1 cellular context compared by ENCODE assay signal in the genomic region with DNA sequence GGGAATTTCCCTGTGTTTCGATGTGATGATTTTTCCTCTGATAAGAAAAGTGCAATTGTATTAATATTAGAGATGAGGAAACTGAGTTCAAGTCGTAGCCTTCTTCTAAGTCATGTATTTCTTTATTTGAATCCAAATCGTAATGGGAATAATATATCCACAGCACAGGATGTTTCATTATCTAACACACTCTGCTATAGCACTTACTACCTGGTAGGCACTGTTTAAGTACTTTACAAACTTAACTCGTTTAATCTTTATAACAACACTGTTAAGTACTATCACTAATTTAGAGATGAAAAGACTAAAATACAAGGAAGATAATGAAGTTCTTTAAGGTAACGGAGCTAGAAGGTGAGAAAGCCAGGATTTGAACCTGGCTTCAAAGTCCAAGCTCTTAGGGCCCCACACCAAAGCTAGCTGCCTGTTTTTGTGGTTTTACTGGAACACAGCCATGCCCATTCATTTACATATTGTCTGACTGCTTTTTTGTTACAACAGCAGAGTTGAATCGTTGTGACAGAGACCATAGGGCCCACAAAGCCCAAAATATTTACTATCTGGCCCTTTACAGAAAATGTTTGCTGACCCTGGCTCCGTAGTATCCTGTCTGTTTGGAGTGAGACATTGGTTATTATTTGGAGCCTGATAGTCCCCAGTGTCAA.
TF ChIP-seq lines count a peak whose summit lies in the region.

No MANE protein-coding gene starts in this region.

TF ChIP-seq in HepG2, 621 proteins besides CTCF, POLR2A, EP300 and RAD21 (continued from another document and continues in another):
- TF ChIP-seq ZNF383 (CRISPR knock-in tag; IDR thresholded peaks at IDR 0.05; ENCODE audit: borderline replicate concordance) (no peak), ZFYVE20 (CRISPR knock-in tag; IDR thresholded peaks at IDR 0.05; ENCODE audit: borderline replicate concordance, low read depth) (no peak), SIX4 (CRISPR knock-in tag; IDR thresholded peaks at IDR 0.05) (no peak), EED (CRISPR knock-in tag; IDR thresholded peaks at IDR 0.05) (no peak), MXI1 (IDR thresholded peaks at IDR 0.05; ENCODE audit: borderline replicate concordance, low read depth, low read length) (no peak; the same call in 2 of the 3 replicates), ATF7-NPFF (CRISPR knock-in tag; IDR thresholded peaks at IDR 0.05; ENCODE audit: low read depth) (no peak), ZNF143 (CRISPR knock-in tag; IDR thresholded peaks at IDR 0.05) (no peak), SKI (IDR thresholded peaks at IDR 0.05; ENCODE audit: partially characterized antibody) (peak; percentile 29), ZNF34 (CRISPR knock-in tag; IDR thresholded peaks at IDR 0.05; ENCODE audit: borderline replicate concordance) (no peak), ZNF232 (CRISPR knock-in tag; IDR thresholded peaks at IDR 0.05; ENCODE audit: borderline replicate concordance) (no peak), ZNF569 (CRISPR knock-in tag; IDR thresholded peaks at IDR 0.05; ENCODE audit: borderline replicate concordance) (no peak), ASH2L (IDR thresholded peaks at IDR 0.05; ENCODE audit: insufficient read length, low read depth, low read length) (peak; percentile 71), MED1 (CRISPR knock-in tag; IDR thresholded peaks at IDR 0.05) (peak; percentile 91), ZNF234 (CRISPR knock-in tag; conservative IDR thresholded peaks at IDR 0.05) (no peak), ZNF260 (CRISPR knock-in tag; IDR thresholded peaks at IDR 0.05; ENCODE audit: borderline replicate concordance, low read depth) (no peak), ZNF556 (CRISPR knock-in tag; IDR thresholded peaks at IDR 0.05; ENCODE audit: borderline replicate concordance) (peak; percentile 48; the same call in 1 of the 2 replicates), ZNF747 (CRISPR knock-in tag; IDR thresholded peaks at IDR 0.05; ENCODE audit: borderline replicate concordance) (0 out of 2 replicates have a peak, but pooled peaks have one; percentile 45), SRF (IDR thresholded peaks at IDR 0.05; ENCODE audit: low read depth, low read length) (no peak), ZNF607 (CRISPR knock-in tag; IDR thresholded peaks at IDR 0.05; ENCODE audit: borderline replicate concordance) (no peak), ERF (CRISPR knock-in tag; IDR thresholded peaks at IDR 0.05) (peak; percentile 85), AKAP8 (CRISPR knock-in tag; IDR thresholded peaks at IDR 0.05) (no peak), ZNF619 (CRISPR knock-in tag; IDR thresholded peaks at IDR 0.05) (no peak), NFE2L1 (CRISPR knock-in tag; IDR thresholded peaks at IDR 0.05; ENCODE audit: borderline replicate concordance) (no peak), ELF4 (CRISPR knock-in tag; IDR thresholded peaks at IDR 0.05; ENCODE audit: borderline replicate concordance) (no peak), MZF1 (CRISPR knock-in tag; IDR thresholded peaks at IDR 0.05; ENCODE audit: borderline replicate concordance) (no peak), GTF3A (CRISPR knock-in tag; conservative IDR thresholded peaks at IDR 0.05) (0 out of 2 replicates have a peak, but pooled peaks have one; percentile 49), JUNB (CRISPR knock-in tag; IDR thresholded peaks at IDR 0.05; ENCODE audit: borderline replicate concordance) (no peak), CBX2 (IDR thresholded peaks at IDR 0.05; ENCODE audit: low read depth, low read length) (no peak), CBX2 (CRISPR knock-in tag; IDR thresholded peaks at IDR 0.05; ENCODE audit: low read depth) (no peak), ZNF570 (CRISPR knock-in tag; IDR thresholded peaks at IDR 0.05; ENCODE audit: borderline replicate concordance) (no peak), CBX5 (CRISPR knock-in tag; IDR thresholded peaks at IDR 0.05; ENCODE audit: borderline replicate concordance) (no peak), ZNF101 (CRISPR knock-in tag; IDR thresholded peaks at IDR 0.05; ENCODE audit: borderline replicate concordance, low read depth) (no peak), ZNF510 (CRISPR knock-in tag; IDR thresholded peaks at IDR 0.05; ENCODE audit: low read depth) (no peak), ZNF10 (CRISPR knock-in tag; IDR thresholded peaks at IDR 0.05; ENCODE audit: borderline replicate concordance, low read depth) (no peak), NFE2 (CRISPR knock-in tag; IDR thresholded peaks at IDR 0.05) (no peak), CHCHD3 (CRISPR knock-in tag; IDR thresholded peaks at IDR 0.05) (no peak), NFKB2 (CRISPR knock-in tag; IDR thresholded peaks at IDR 0.05; ENCODE audit: borderline replicate concordance) (no peak), FOSL2 (CRISPR knock-in tag; IDR thresholded peaks at IDR 0.05) (peak; percentile 47), HDAC6 (IDR thresholded peaks at IDR 0.05; ENCODE audit: low read depth, low read length) (no peak), PAWR (CRISPR knock-in tag; IDR thresholded peaks at IDR 0.05; ENCODE audit: borderline replicate concordance) (no peak), ARNT (IDR thresholded peaks at IDR 0.05) (no peak), FOXJ3 (CRISPR knock-in tag; IDR thresholded peaks at IDR 0.05; ENCODE audit: borderline replicate concordance) (no peak), KLF6 (CRISPR knock-in tag; IDR thresholded peaks at IDR 0.05) (no peak), KDM5A (IDR thresholded peaks at IDR 0.05; ENCODE audit: borderline replicate concordance, low read length) (no peak), FOXP1 (IDR thresholded peaks at IDR 0.05) (no peak), FOXP1 (CRISPR knock-in tag; IDR thresholded peaks at IDR 0.05) (peak; percentile 87), KLF9 (CRISPR knock-in tag; IDR thresholded peaks at IDR 0.05; ENCODE audit: low read depth) (no peak), SMYD3 (CRISPR knock-in tag; IDR thresholded peaks at IDR 0.05) (no peak), SETDB1 (CRISPR knock-in tag; IDR thresholded peaks at IDR 0.05; ENCODE audit: borderline replicate concordance) (no peak), SALL2 (CRISPR knock-in tag; IDR thresholded peaks at IDR 0.05) (no peak), LCORL (IDR thresholded peaks at IDR 0.05) (no peak), LCORL (CRISPR knock-in tag; IDR thresholded peaks at IDR 0.05) (peak; percentile 89)
- TF ChIP-seq, protein P1, sequence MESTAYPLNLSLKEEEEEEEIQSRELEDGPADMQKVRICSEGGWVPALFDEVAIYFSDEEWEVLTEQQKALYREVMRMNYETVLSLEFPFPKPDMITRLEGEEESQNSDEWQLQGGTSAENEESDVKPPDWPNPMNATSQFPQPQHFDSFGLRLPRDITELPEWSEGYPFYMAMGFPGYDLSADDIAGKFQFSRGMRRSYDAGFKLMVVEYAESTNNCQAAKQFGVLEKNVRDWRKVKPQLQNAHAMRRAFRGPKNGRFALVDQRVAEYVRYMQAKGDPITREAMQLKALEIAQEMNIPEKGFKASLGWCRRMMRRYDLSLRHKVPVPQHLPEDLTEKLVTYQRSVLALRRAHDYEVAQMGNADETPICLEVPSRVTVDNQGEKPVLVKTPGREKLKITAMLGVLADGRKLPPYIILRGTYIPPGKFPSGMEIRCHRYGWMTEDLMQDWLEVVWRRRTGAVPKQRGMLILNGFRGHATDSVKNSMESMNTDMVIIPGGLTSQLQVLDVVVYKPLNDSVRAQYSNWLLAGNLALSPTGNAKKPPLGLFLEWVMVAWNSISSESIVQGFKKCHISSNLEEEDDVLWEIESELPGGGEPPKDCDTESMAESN (CRISPR knock-in tag; conservative IDR thresholded peaks at IDR 0.05), result no peak
- TF ChIP-seq, protein P2, sequence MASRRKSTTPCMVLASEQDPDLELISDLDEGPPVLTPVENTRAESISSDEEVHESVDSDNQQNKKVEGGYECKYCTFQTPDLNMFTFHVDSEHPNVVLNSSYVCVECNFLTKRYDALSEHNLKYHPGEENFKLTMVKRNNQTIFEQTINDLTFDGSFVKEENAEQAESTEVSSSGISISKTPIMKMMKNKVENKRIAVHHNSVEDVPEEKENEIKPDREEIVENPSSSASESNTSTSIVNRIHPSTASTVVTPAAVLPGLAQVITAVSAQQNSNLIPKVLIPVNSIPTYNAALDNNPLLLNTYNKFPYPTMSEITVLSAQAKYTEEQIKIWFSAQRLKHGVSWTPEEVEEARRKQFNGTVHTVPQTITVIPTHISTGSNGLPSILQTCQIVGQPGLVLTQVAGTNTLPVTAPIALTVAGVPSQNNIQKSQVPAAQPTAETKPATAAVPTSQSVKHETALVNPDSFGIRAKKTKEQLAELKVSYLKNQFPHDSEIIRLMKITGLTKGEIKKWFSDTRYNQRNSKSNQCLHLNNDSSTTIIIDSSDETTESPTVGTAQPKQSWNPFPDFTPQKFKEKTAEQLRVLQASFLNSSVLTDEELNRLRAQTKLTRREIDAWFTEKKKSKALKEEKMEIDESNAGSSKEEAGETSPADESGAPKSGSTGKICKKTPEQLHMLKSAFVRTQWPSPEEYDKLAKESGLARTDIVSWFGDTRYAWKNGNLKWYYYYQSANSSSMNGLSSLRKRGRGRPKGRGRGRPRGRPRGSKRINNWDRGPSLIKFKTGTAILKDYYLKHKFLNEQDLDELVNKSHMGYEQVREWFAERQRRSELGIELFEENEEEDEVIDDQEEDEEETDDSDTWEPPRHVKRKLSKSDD (CRISPR knock-in tag; IDR thresholded peaks at IDR 0.05; ENCODE audit: low read depth), result no peak
- TF ChIP-seq, protein P3, sequence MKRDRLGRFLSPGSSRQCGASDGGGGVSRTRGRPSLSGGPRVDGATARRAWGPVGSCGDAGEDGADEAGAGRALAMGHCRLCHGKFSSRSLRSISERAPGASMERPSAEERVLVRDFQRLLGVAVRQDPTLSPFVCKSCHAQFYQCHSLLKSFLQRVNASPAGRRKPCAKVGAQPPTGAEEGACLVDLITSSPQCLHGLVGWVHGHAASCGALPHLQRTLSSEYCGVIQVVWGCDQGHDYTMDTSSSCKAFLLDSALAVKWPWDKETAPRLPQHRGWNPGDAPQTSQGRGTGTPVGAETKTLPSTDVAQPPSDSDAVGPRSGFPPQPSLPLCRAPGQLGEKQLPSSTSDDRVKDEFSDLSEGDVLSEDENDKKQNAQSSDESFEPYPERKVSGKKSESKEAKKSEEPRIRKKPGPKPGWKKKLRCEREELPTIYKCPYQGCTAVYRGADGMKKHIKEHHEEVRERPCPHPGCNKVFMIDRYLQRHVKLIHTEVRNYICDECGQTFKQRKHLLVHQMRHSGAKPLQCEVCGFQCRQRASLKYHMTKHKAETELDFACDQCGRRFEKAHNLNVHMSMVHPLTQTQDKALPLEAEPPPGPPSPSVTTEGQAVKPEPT (CRISPR knock-in tag; IDR thresholded peaks at IDR 0.05; ENCODE audit: low read depth), result no peak
- TF ChIP-seq, protein P4, sequence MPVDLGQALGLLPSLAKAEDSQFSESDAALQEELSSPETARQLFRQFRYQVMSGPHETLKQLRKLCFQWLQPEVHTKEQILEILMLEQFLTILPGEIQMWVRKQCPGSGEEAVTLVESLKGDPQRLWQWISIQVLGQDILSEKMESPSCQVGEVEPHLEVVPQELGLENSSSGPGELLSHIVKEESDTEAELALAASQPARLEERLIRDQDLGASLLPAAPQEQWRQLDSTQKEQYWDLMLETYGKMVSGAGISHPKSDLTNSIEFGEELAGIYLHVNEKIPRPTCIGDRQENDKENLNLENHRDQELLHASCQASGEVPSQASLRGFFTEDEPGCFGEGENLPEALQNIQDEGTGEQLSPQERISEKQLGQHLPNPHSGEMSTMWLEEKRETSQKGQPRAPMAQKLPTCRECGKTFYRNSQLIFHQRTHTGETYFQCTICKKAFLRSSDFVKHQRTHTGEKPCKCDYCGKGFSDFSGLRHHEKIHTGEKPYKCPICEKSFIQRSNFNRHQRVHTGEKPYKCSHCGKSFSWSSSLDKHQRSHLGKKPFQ (CRISPR knock-in tag; IDR thresholded peaks at IDR 0.05; ENCODE audit: insufficient replicate concordance), result peak; percentile 32
- TF ChIP-seq, protein P5, sequence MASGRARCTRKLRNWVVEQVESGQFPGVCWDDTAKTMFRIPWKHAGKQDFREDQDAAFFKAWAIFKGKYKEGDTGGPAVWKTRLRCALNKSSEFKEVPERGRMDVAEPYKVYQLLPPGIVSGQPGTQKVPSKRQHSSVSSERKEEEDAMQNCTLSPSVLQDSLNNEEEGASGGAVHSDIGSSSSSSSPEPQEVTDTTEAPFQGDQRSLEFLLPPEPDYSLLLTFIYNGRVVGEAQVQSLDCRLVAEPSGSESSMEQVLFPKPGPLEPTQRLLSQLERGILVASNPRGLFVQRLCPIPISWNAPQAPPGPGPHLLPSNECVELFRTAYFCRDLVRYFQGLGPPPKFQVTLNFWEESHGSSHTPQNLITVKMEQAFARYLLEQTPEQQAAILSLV (CRISPR knock-in tag; IDR thresholded peaks at IDR 0.05; ENCODE audit: borderline replicate concordance), result no peak
- TF ChIP-seq, protein P6, sequence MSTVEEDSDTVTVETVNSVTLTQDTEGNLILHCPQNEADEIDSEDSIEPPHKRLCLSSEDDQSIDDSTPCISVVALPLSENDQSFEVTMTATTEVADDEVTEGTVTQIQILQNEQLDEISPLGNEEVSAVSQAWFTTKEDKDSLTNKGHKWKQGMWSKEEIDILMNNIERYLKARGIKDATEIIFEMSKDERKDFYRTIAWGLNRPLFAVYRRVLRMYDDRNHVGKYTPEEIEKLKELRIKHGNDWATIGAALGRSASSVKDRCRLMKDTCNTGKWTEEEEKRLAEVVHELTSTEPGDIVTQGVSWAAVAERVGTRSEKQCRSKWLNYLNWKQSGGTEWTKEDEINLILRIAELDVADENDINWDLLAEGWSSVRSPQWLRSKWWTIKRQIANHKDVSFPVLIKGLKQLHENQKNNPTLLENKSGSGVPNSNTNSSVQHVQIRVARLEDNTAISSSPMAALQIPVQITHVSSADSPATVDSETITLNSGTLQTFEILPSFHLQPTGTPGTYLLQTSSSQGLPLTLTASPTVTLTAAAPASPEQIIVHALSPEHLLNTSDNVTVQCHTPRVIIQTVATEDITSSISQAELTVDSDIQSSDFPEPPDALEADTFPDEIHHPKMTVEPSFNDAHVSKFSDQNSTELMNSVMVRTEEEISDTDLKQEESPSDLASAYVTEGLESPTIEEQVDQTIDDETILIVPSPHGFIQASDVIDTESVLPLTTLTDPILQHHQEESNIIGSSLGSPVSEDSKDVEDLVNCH (CRISPR knock-in tag; IDR thresholded peaks at IDR 0.05), result no peak
- TF ChIP-seq, protein P7, sequence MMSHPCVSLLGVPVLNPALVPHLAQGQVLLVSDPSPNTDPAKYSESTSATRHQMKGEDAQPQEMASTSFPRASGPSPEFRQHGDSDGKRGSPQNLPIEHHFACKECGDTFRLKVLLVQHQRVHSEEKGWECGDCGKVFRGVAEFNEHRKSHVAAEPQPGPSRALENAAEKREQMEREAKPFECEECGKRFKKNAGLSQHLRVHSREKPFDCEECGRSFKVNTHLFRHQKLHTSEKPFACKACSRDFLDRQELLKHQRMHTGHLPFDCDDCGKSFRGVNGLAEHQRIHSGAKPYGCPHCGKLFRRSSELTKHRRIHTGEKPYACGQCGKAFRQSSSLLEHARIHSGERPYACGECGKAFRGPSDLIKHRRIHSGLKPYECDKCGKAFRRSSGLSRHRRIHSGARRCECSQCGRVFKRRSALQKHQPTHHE (CRISPR knock-in tag; IDR thresholded peaks at IDR 0.05; ENCODE audit: borderline replicate concordance), result no peak
